In the genomic region with DNA sequence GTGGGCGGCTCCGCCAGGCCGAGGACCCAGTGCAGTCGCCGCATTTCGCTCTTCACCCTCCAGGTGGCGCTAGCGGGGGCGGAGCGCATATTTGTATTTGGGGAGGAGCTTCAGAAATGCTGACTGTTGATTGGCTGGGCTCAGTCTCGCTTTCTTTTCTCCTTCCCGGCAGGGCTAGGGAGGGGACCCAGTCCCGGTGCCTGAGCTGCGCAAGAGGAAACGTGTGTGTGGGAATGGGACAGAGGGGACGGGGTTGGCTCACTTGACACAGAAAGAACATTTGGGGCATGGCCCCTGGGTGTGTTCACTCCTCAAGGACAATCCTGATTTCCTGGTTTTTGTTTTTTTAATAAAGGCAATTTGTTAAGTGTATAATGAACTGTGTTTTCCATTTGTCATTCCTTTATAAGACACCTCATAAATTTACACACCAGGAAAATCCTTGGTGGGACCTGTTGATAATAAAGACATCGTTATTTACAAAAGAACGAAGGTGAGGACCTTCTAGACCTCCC, we compare ENCODE assay signal across 2 cellular contexts.
A peak's percentile ranks its signal among the peaks of the same experiment; 100 is the strongest.
TF ChIP-seq lines count a peak whose summit lies in the region.

No MANE protein-coding gene starts in this region.

TF ChIP-seq in GM23338, 12 proteins besides CTCF, POLR2A, EP300 and RAD21 (continued from another document):
- no peak for TF ChIP-seq ZNF114 (CRISPR knock-in tag; IDR thresholded peaks at IDR 0.05)
TF ChIP-seq in GM23338: peak in this region for 1.

TF ChIP-seq in neural cell, 6 proteins besides CTCF, POLR2A, EP300 and RAD21:
- no peak for TF ChIP-seq REST (IDR thresholded peaks at IDR 0.05; ENCODE audit: borderline replicate concordance)
- no peak for TF ChIP-seq EZH2 (IDR thresholded peaks at IDR 0.05; ENCODE audit: borderline replicate concordance, insufficient read depth, low read length, poor library complexity, severe bottlenecking)
- no peak for TF ChIP-seq TAF1 (IDR thresholded peaks at IDR 0.05; ENCODE audit: low read depth)
- peak; percentile 19 for TF ChIP-seq POLR2AphosphoS5 (IDR thresholded peaks at IDR 0.05)
- TF ChIP-seq MXI1 (conservative IDR thresholded peaks at IDR 0.05; ENCODE audit: poor library complexity, severe bottlenecking): no peak
- TF ChIP-seq SMC3 (conservative IDR thresholded peaks at IDR 0.05; ENCODE audit: poor library complexity): peak; percentile 66
